Comparison of ENCODE assay signal across 16 cellular contexts in the genomic region with DNA sequence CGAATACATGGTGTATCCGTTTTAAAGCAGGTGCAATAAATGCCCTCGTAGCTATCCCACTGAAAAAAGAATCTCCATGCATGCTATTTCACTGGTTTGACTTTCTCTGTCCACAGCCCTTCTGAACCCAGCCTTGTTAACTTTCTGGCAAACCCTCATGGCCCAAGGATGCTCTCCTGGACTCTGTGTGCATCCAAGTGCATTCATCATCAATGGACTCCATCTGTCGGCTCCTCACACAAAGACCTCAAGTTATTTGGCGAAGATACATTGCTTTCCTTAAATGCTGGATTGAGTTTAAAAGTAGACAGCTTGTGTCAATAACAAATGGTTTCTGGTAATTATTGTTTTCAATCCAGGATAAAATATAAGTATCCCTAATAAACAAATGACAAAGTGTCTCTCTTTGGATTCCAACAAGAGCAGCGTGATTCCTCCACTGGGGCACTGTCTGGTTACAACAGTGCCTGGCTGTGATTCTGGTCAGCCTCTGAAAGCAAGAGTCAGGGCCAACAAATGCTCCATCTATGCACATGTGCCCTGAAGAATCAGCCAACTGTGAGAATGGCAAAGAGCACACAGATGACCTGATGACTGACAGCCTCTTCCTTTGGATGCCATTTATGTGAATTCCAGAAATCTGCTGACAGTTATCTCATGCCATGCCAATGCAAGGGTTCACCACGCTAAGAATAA. TPM values are rescaled to one million over a fixed set of nuclear protein-coding genes. Genes with fewer than 3 reads are reported as not detected.
DNase-seq lines count a peak whose midpoint lies in the region; ATAC-seq and TF ChIP-seq lines count a peak whose summit lies in the region.
"Had no signal": no experiment of that assay in that cellular context is flagged by ENCODE, and none has a peak within 500 bp of the region (broad histone marks: within the 10 kb centered on the region; RNA-seq: fewer than 3 reads in every experiment).

No MANE protein-coding gene starts in this region.

- no peak overlapping the region for H3K27ac ChIP-seq in CD8-positive, alpha-beta T cell (ENCODE audit: low read depth, low read length)

- no peak overlapping the region for H3K4me3 Mint-ChIP-seq in CD8-positive, alpha-beta T cell
- H3K4me3 Mint-ChIP-seq in effector memory CD8-positive, alpha-beta T cell = peak overlapping the region; percentile 28 to 54
- H3K4me3 Mint-ChIP-seq in neural crest cell = no peak overlapping the region

- no peaks in the 10 kb centered on the region for H3K9me3 ChIP-seq in CD8-positive, alpha-beta T cell (ENCODE audit: low read length)

- POLR2A ChIA-PET in CD8-positive, alpha-beta T cell (lab: Charles Lee) = interaction anchor here (1.0 to 2.5 kb wide), 6 partner anchors 9 to 58 kb away, joined by 3 to 17 read pairs (median 5); no protein-coding TSS in a partner anchor

- no peak for ATAC-seq in CD8-positive, alpha-beta T cell
- no peak for ATAC-seq in effector memory CD8-positive, alpha-beta T cell (replicated peaks)
- no peak for ATAC-seq in GM18867 (IDR thresholded peaks at IDR 0.05; ENCODE audit: unreplicated experiment)
- no peak for ATAC-seq in HG03571 (IDR thresholded peaks at IDR 0.05; ENCODE audit: unreplicated experiment)

- H3K27ac Mint-ChIP-seq in CD8-positive, alpha-beta T cell = peak overlapping the region; percentile 85
- peak overlapping the region; percentile 65 to 86 for H3K27ac Mint-ChIP-seq in effector memory CD8-positive, alpha-beta T cell
- H3K27ac Mint-ChIP-seq in neural crest cell (ENCODE audit: unreplicated experiment) = peak overlapping the region; percentile 4

- CTCF ChIA-PET in CD8-positive, alpha-beta T cell (lab: Charles Lee) = interaction anchor here (0.7 to 1.2 kb wide), 6 partner anchors 8 to 225 kb away, joined by 3 to 5 read pairs (median 3); no protein-coding TSS in a partner anchor

- no peak for TF ChIP-seq CTCF in CD8-positive, alpha-beta T cell (IDR thresholded peaks at IDR 0.05)
- TF ChIP-seq CTCF in neural crest cell (conservative IDR thresholded peaks at IDR 0.05) = no peak

- no peak for DNase-seq in CD8-positive, alpha-beta T cell
- DNase-seq in NCI-H446 treated with DMSO at 0.1 percent for 48 hours (lab: John Stamatoyannopoulos, UW) (peak; percentile 88), neural crest cell (ENCODE audit: low read depth, low spot score) (no peak), epidermal melanocyte (ENCODE audit: insufficient read length, low spot score) (no peak)
- no peak for DNase-seq in effector memory CD8-positive, alpha-beta T cell
- DNase-seq: activated CD4-positive, alpha-beta T cell treated with anti-CD3 and anti-CD28 coated beads, Interleukin-2, amount 50 U/mL, for 48 hours; cortex of kidney; Karpas-422; NCI-H1436; NCI-H524 treated with DMSO at 0.1 percent for 48 hours; RPMI8226; stimulated activated CD4-positive, alpha-beta T cell treated with anti-CD3 and anti-CD28 coated beads, Interleukin-2, amount 100 ng/mL, for 24 hours had no signal

- H3K27me3 Mint-ChIP-seq in CD8-positive, alpha-beta T cell (ENCODE audit: low read depth) = no peaks in the 10 kb centered on the region
- H3K27me3 Mint-ChIP-seq in effector memory CD8-positive, alpha-beta T cell = no peaks in the 10 kb centered on the region
- H3K27me3 Mint-ChIP-seq in neural crest cell (ENCODE audit: low read depth) = no peaks in the 10 kb centered on the region

- H3K4me1 Mint-ChIP-seq in CD8-positive, alpha-beta T cell (ENCODE audit: low read depth) = peaks cover 72% of the 10 kb centered on the region
- peaks cover 39 to 66% of the 10 kb centered on the region in 2 donors for H3K4me1 Mint-ChIP-seq in effector memory CD8-positive, alpha-beta T cell (ENCODE audit: low read depth in 2 of 2)
- H3K4me1 Mint-ChIP-seq in neural crest cell = peaks cover 27% of the 10 kb centered on the region

- intact Hi-C loops in CD8-positive, alpha-beta T cell (cut with DNase I, micrococcal nuclease) = loop anchor here in 1 of 2 experiments (2.0 kb wide), 1 partner anchor 19 kb away; no protein-coding TSS in a partner anchor

- no peaks in the 10 kb centered on the region for H3K9me3 Mint-ChIP-seq in CD8-positive, alpha-beta T cell
- no peaks in the 10 kb centered on the region for H3K9me3 Mint-ChIP-seq in effector memory CD8-positive, alpha-beta T cell
- H3K9me3 Mint-ChIP-seq in neural crest cell = no peaks in the 10 kb centered on the region
- H3K9me3 Mint-ChIP-seq: activated naive CD4-positive, alpha-beta T cell treated with anti-CD3 and anti-CD28 coated beads, Interleukin-2, amount 50 U/mL, for 72 hours; T-helper 2 cell treated with Interferon-gamma antibody and Interleukin-4, amounts not matched to agents 5 μg/mL and 100 μg/mL, for 36 hours had no signal

- H3K4me3 ChIP-seq in CD8-positive, alpha-beta T cell (ENCODE audit: low read depth, low read length) = no peak overlapping the region

- peaks cover 37% of the 10 kb centered on the region for H3K4me1 ChIP-seq in CD8-positive, alpha-beta T cell (ENCODE audit: insufficient read depth, low read length)

- H3K27me3 ChIP-seq in CD8-positive, alpha-beta T cell (ENCODE audit: insufficient read depth, low read length) = no peaks in the 10 kb centered on the region

- H3K36me3 Mint-ChIP-seq in CD8-positive, alpha-beta T cell = peaks cover 37% of the 10 kb centered on the region
- H3K36me3 Mint-ChIP-seq in effector memory CD8-positive, alpha-beta T cell (ENCODE audit: insufficient read depth) = peaks cover 22% of the 10 kb centered on the region
- H3K36me3 Mint-ChIP-seq in neural crest cell (ENCODE audit: low read depth) = peaks cover 24% of the 10 kb centered on the region

- H3K36me3 ChIP-seq in CD8-positive, alpha-beta T cell (ENCODE audit: insufficient read depth, low read length) = no peaks in the 10 kb centered on the region

RNA-seq across cellular contexts. Expression of gene FYN, which starts 55.7 kb away (rescaled TPM):
- total RNA-seq in CD8-positive, alpha-beta T cell = 100 to 1,000 TPM; 479 to 483 TPM
- total RNA-seq in neural crest cell = 227 and 260 TPM in 2 replicates

Comparison
In these comparisons a context has a peak if more than half of its experiments do, and no peak if none do; other contexts are left out.
1. H3K27ac Mint-ChIP-seq: peak in every context shown above with its lines; median percentile 85 in CD8-positive, alpha-beta T cell; 76 in effector memory CD8-positive, alpha-beta T cell; 4 in neural crest cell.
2. H3K4me3 Mint-ChIP-seq: peak in effector memory CD8-positive, alpha-beta T cell (2 of 2); none in CD8-positive, alpha-beta T cell (single experiment) and neural crest cell (single experiment).